ENCODE assay signal across 19 cellular contexts in genomic region chr15:52329980-52330379, GRCh38. TPM values are rescaled to one million over a fixed set of nuclear protein-coding genes. Genes with fewer than 3 reads are reported as not detected.
"Had no signal": no experiment of that assay in that cellular context is flagged by ENCODE, and none has a peak within 500 bp of the region (broad histone marks: within the 10 kb centered on the region; RNA-seq: fewer than 3 reads in every experiment).

No MANE protein-coding gene starts in this region.

- H3K9me3 ChIP-seq: esophagus muscularis mucosa, gastrocnemius medialis, heart right ventricle, ovary, right atrium auricular region, sigmoid colon, stomach had no signal

- H3K4me1 ChIP-seq: esophagus muscularis mucosa, right atrium auricular region, sigmoid colon had no signal

- H3K27ac ChIP-seq: epithelial cell of prostate, esophagus muscularis mucosa, gastrocnemius medialis, heart right ventricle, ovary, right atrium auricular region, sigmoid colon, stomach had no signal

- ATAC-seq: effector memory CD8-positive, alpha-beta T cell; gastrocnemius medialis; heart right ventricle; natural killer cell had no signal

- H3K36me3 ChIP-seq: ovary had no signal

- DNase-seq: effector memory CD8-positive, alpha-beta T cell; gastrocnemius medialis; heart right ventricle; hypothalamus; kidney glomerular epithelial cell; natural killer cell; ovary; sigmoid colon; stimulated activated CD4-positive, alpha-beta T cell treated with anti-CD3 and anti-CD28 coated beads, Interleukin-2, amount 100 ng/mL, for 24 hours; stimulated activated CD4-positive, alpha-beta T cell treated with anti-CD3 and anti-CD28 coated beads, Interleukin-4, amount 100 ng/mL, for 4 hours; stimulated activated naive CD4-positive, alpha-beta T cell; stomach; substantia nigra; trophoblast cell had no signal

- H3K27me3 ChIP-seq: esophagus muscularis mucosa, gastrocnemius medialis, heart right ventricle, ovary, right atrium auricular region, sigmoid colon, stomach had no signal

- H3K4me3 ChIP-seq: esophagus muscularis mucosa, gastrocnemius medialis, heart right ventricle, ovary, right atrium auricular region, sigmoid colon, skin epidermis, stomach had no signal

RNA-seq across cellular contexts. Expression of gene MYO5C, which starts 34.4 kb away (rescaled TPM):
- total RNA-seq: fibroblast of villous mesenchyme had no signal
